8 cellular contexts compared by ENCODE assay signal in the genomic region with DNA sequence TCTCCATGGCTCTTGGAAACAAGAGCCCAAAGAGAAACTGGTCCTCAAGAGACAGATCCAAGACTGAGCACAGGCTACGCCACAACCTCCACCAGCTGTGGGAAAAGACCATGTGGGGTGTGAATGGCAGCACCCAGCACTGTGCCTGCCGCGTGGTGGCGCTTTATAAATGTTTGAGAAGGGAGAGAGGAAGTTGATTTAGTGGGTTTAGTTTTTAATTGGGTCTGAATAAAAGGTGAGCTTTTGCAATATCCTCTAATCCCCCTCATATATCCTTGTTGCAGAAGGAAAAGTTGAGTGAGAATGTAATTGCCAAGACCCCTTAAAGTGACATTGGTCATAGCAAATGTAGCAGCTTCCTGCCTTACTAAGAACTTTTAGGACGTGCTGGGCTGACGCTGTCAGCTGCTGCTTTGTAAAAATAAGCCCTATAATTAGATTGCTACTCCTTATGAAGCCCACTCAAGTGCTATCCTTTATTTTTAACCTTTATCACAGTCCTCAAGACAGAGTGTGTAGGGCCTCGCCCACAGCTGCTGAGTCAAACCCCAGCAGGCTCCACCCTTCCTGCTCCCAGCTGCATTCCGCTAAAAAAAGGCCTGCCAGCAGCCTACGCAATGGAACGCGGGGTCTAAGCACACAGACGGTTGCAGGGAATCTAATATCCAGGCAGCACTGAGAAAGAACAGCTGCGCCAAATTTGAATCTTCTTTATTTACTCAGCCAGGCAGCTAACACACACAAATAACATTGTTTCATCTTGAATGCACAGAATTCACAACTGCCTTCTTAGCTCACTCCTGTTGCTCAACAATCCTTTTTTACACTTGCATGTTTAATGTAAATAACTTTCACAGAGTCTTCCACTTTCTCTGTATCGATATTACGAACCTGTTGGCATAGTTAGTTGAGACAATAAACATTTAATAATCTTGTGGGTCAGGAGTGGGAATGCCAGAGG. TPM values are rescaled to one million over a fixed set of nuclear protein-coding genes. Genes with fewer than 3 reads are reported as not detected.
A peak's percentile ranks its signal among the peaks of the same experiment; 100 is the strongest.
DNase-seq lines count a peak whose midpoint lies in the region; ATAC-seq and TF ChIP-seq lines count a peak whose summit lies in the region.

No MANE protein-coding gene starts in this region.

- H3K27me3 ChIP-seq in colonic mucosa (no peaks in the 10 kb centered on the region), left lung (no peaks in the 10 kb centered on the region)

- H3K9me3 ChIP-seq in colonic mucosa (no peaks in the 10 kb centered on the region), left lung (no peaks in the 10 kb centered on the region)

- ATAC-seq in HG02623 (IDR thresholded peaks at IDR 0.05; ENCODE audit: unreplicated experiment) = peak; percentile 57
- peak; percentile 96 for ATAC-seq in left lung

- H3K4me3 ChIP-seq in colonic mucosa (no peak overlapping the region), left lung (peak overlapping the region in 1 of 2 donors; percentile 4)

- H3K27ac ChIP-seq in colonic mucosa = peak overlapping the region; percentile 79
- peak overlapping the region; percentile 86 to 87 for H3K27ac ChIP-seq in left lung

- H3K4me1 ChIP-seq in colonic mucosa = peaks cover 4% of the 10 kb centered on the region
- peaks cover 22 to 30% of the 10 kb centered on the region in 2 donors for H3K4me1 ChIP-seq in left lung

- intact Hi-C loops in colonic mucosa (cut with DNase I) = loop anchor here (5.0 kb wide), 3 partner anchors 43 to 393 kb away; partner anchors contain the start of genes CENPL and DARS2
- intact Hi-C loops in left lung (cut with DNase I) = no loop called here

- H3K36me3 ChIP-seq in colonic mucosa (no peaks in the 10 kb centered on the region), left lung (no peaks in the 10 kb centered on the region)

- peak; percentile 65 for DNase-seq in NCI-H2107 treated with DMSO at 0.1 percent for 48 hours (lab: John Stamatoyannopoulos, UW; ENCODE audit: unreplicated experiment)
- DNase-seq in activated CD4-positive, CD25-positive, alpha-beta regulatory T cell treated with anti-CD3 and anti-CD28 coated beads, Interleukin-2, amount 50 U/mL, for 72 hours = peak; percentile 47
- peak; percentile 87 for DNase-seq in colonic mucosa
- DNase-seq in left lung = peak; percentile 89 to 92
- peak; percentile 63 for DNase-seq in stimulated activated CD4-positive, alpha-beta T cell treated with anti-CD3 and anti-CD28 coated beads, Interleukin-1b, Interleukin-23, amount 100 ng/mL, for 48 hours
- no peak for DNase-seq in GM19240 (ENCODE audit: insufficient read length, low spot score)

- peak overlapping the region in 1 of 2 donors; percentile 59 for H3K9ac ChIP-seq in colonic mucosa (ENCODE audit: low read depth in 2 of 2, low read length in 2 of 2)

- TF ChIP-seq CTCF in GM12873 (IDR thresholded peaks at IDR 0.05; ENCODE audit: insufficient read depth, low read depth, low read length, missing control alignments) (peak; percentile 83), colonic mucosa (IDR thresholded peaks at IDR 0.05) (peak; percentile 62), left lung (IDR thresholded peaks at IDR 0.05) (peak in 1 of 2 donors; percentile 52)

RNA-seq across cellular contexts. Expression of gene PRDX6, which starts 47.3 kb away (rescaled TPM):
- total RNA-seq in colonic mucosa = 100 to 1,000 TPM; 308 to 637 TPM
- total RNA-seq in left lung = 100 to 1,000 TPM; 251 to 263 TPM
